Comparison of ENCODE assay signal across 11 cellular contexts in the genomic region with DNA sequence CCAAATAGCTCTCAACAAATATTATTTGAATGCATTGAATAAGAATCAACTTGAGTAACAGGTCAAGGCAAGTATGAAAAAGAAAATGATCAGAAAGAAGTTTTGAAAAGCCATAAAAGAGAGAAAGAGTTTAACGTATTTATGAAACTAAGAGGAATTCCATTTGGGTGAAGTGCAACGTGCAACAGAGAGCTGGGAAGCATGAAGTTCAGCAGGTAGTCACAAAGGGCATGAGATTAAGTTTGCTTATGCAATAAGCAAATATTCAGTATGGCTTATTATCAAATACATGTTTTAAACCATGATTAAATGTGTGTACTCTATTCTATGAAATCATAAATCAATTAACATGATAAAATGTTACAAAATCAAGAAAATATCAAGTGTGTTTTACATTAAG.
"Had no signal": no experiment of that assay in that cellular context is flagged by ENCODE, and none has a peak within 500 bp of the region (broad histone marks: within the 10 kb centered on the region; RNA-seq: fewer than 3 reads in every experiment).

No MANE protein-coding gene starts in this region.

- H3K27ac ChIP-seq: GM23248 had no signal

- DNase-seq: GM23248, GOT3, H7, H9, HCEC 1CT, HFFc6 had no signal

- ATAC-seq: GM23338, HCT116 had no signal

- H3K9me3 ChIP-seq: HAP-1 had no signal

- H2AFZ ChIP-seq: GM23248, GM23338 had no signal

- H3K4me2 ChIP-seq: GM23338 had no signal

- H3K36me3 ChIP-seq: HAP-1 had no signal

- FAIRE-seq: H1, H54 had no signal

- H3K4me1 ChIP-seq: HAP-1 had no signal

- H3K9ac ChIP-seq: GM23248 had no signal

- H3K4me3 ChIP-seq: GM23248, GM23338, HAP-1 had no signal
